17 cellular contexts compared by ENCODE assay signal in the genomic region with DNA sequence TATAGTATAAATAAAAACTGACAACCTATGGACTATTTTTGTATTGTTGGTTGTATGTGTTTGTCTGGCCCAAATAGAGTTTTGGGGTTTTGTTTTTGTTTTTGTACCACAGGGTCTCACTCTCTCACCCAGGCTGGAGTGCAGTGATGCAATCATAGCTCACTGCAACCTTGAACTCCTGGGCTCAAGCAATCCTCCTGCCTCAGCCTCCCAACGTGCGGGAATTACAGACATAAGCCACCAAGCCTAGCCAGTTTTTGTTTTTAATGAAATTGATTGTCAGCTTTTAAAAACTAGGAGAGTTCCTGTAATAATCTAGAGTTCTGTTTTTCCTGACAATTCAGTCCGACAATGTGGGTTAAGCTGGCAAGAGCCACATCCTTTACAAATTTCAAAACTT.
A peak's percentile ranks its signal among the peaks of the same experiment; 100 is the strongest.
DNase-seq lines count a peak whose midpoint lies in the region; TF ChIP-seq lines count a peak whose summit lies in the region.
"Had no signal": no experiment of that assay in that cellular context is flagged by ENCODE, and none has a peak within 500 bp of the region (broad histone marks: within the 10 kb centered on the region; RNA-seq: fewer than 3 reads in every experiment).

No MANE protein-coding gene starts in this region.

- H3F3A ChIP-seq in SU-DHL-6 (ENCODE audit: insufficient read depth) (peaks cover 14% of the 10 kb centered on the region), smooth muscle cell (ENCODE audit: low read depth) (peaks cover 21% of the 10 kb centered on the region)

- H3K9ac ChIP-seq in SU-DHL-6 (ENCODE audit: low read length) (no peak overlapping the region), smooth muscle cell (ENCODE audit: low read depth) (no peak overlapping the region)

- H3K79me2 ChIP-seq in SU-DHL-6 (ENCODE audit: insufficient read depth, low read length) = peaks cover 69% of the 10 kb centered on the region
- peaks cover 23% of the 10 kb centered on the region for H3K79me2 ChIP-seq in smooth muscle cell (ENCODE audit: low read depth)

- peak overlapping the region; percentile 39; the same call in 1 of the 2 replicates for H3K27ac ChIP-seq in SU-DHL-6 (ENCODE audit: low read depth, low read length)
- H3K27ac ChIP-seq in coronary artery = peak overlapping the region; percentile 63 to 86
- H3K27ac ChIP-seq in smooth muscle cell (ENCODE audit: low read depth) = peak overlapping the region; percentile 91
- H3K27ac ChIP-seq: 22Rv1, colonic mucosa had no signal

- H3K4me3 Mint-ChIP-seq in activated T-cell treated with anti-CD3 and anti-CD28 coated beads, Interleukin-2, amount 50 U/mL, for 24 hours = no peak overlapping the region
- H3K4me3 Mint-ChIP-seq: activated CD4-positive, alpha-beta T cell treated with anti-CD3 and anti-CD28 coated beads, Interleukin-2, amount 10 ng/mL, durations not matched to agents 7 days and 5 days had no signal

- H3K9me3 Mint-ChIP-seq in activated T-cell treated with anti-CD3 and anti-CD28 coated beads, Interleukin-2, amount 50 U/mL, for 24 hours = no peaks in the 10 kb centered on the region
- H3K9me3 Mint-ChIP-seq: activated CD4-positive, alpha-beta T cell treated with anti-CD3 and anti-CD28 coated beads, Interleukin-2, amount 10 ng/mL, durations not matched to agents 7 days and 5 days had no signal

- H3K27me3 ChIP-seq in SU-DHL-6 (ENCODE audit: low read length) (no peaks in the 10 kb centered on the region), smooth muscle cell (ENCODE audit: low read depth) (no peaks in the 10 kb centered on the region)
- H3K27me3 ChIP-seq: colonic mucosa had no signal

- H2AFZ ChIP-seq in SU-DHL-6 (ENCODE audit: low read depth, low read length, severe bottlenecking) = no peak overlapping the region
- H2AFZ ChIP-seq in smooth muscle cell (ENCODE audit: low read depth) = no peak overlapping the region

- peaks cover 85% of the 10 kb centered on the region for H3K36me3 Mint-ChIP-seq in activated T-cell treated with anti-CD3 and anti-CD28 coated beads, Interleukin-2, amount 50 U/mL, for 24 hours (ENCODE audit: low read depth)

- H3K27ac Mint-ChIP-seq in activated T-cell treated with anti-CD3 and anti-CD28 coated beads, Interleukin-2, amount 50 U/mL, for 24 hours = peak overlapping the region; percentile 90
- H3K27ac Mint-ChIP-seq: activated CD4-positive, alpha-beta T cell treated with anti-CD3 and anti-CD28 coated beads, Interleukin-2, amount 10 ng/mL, durations not matched to agents 7 days and 5 days had no signal

- peaks cover 9% of the 10 kb centered on the region; the same call in 1 of the 2 replicates for H3K36me3 ChIP-seq in SU-DHL-6 (ENCODE audit: low read length)
- no peaks in the 10 kb centered on the region for H3K36me3 ChIP-seq in smooth muscle cell (ENCODE audit: low read depth)

- no peaks in the 10 kb centered on the region for H3K9me2 ChIP-seq in SU-DHL-6 (replicated peaks; ENCODE audit: insufficient read depth, low read length)

- H3K4me2 ChIP-seq in SU-DHL-6 (ENCODE audit: low read depth, low read length, poor library complexity, severe bottlenecking) (no peak overlapping the region), smooth muscle cell (peak overlapping the region; percentile 32)

- DNase-seq in activated T-cell treated with anti-CD3 and anti-CD28 coated beads, Interleukin-2, amount 50 U/mL, for 24 hours = no peak
- no peak for DNase-seq in activated T-cell treated with anti-CD3 and anti-CD28 coated beads for 4 hours
- DNase-seq in coronary artery (ENCODE audit: low spot score) = no peak
- DNase-seq in smooth muscle cell (lab: John Stamatoyannopoulos, UW; ENCODE audit: unreplicated experiment) = no peak
- DNase-seq in activated gamma-delta T cell treated with Interleukin-2 at 50 U/mL for 16 hours = no peak
- DNase-seq in NCI-H526 (lab: John Stamatoyannopoulos, UW) = no peak
- no peak for DNase-seq in SK-N-DZ (ENCODE audit: low spot score)
- DNase-seq: activated CD4-positive, alpha-beta T cell treated with anti-CD3 and anti-CD28 coated beads, Interleukin-2, amount 10 ng/mL, durations not matched to agents 7 days and 5 days; activated T-cell treated with anti-CD3 and anti-CD28 coated beads, Interleukin-2, amount 50 U/mL, for 1 hour; colonic mucosa; DMS79 treated with DMSO at 0.1 percent for 48 hours; mesendoderm; NCI-H2029; NCI-H69; retina had no signal

- H3K4me1 ChIP-seq in smooth muscle cell (ENCODE audit: low read depth) = no peaks in the 10 kb centered on the region
- H3K4me1 ChIP-seq: colonic mucosa had no signal

- no peak for TF ChIP-seq CTCF in SU-DHL-6 (IDR thresholded peaks at IDR 0.05; ENCODE audit: insufficient read depth, low read length, poor library complexity, severe bottlenecking)
- TF ChIP-seq CTCF in coronary artery (IDR thresholded peaks at IDR 0.05) = no peak
- no peak for TF ChIP-seq CTCF in smooth muscle cell (IDR thresholded peaks at IDR 0.05; ENCODE audit: borderline replicate concordance, insufficient read depth, poor library complexity, severe bottlenecking)

- no peaks in the 10 kb centered on the region for H3K9me3 ChIP-seq in SU-DHL-6 (ENCODE audit: insufficient read depth, low read length)
- H3K9me3 ChIP-seq in smooth muscle cell (replicated peaks; ENCODE audit: low read depth) = no peaks in the 10 kb centered on the region
- H3K9me3 ChIP-seq: colonic mucosa had no signal

- peaks cover 35% of the 10 kb centered on the region for H3K4me1 Mint-ChIP-seq in activated T-cell treated with anti-CD3 and anti-CD28 coated beads, Interleukin-2, amount 50 U/mL, for 24 hours (ENCODE audit: low read depth)

- H4K20me1 ChIP-seq in SU-DHL-6 (ENCODE audit: low read depth, low read length) (no peaks in the 10 kb centered on the region), smooth muscle cell (ENCODE audit: low read depth) (peaks cover 12% of the 10 kb centered on the region)

- 92% methylated on average over 3 of the region's 3 CpGs for WGBS in smooth muscle cell (ENCODE audit: low lambda C conversion rate)

- no peak overlapping the region for H3K4me3 ChIP-seq in SU-DHL-6 (ENCODE audit: insufficient read depth, low read length, poor library complexity, severe bottlenecking)
- H3K4me3 ChIP-seq in coronary artery = no peak overlapping the region
- no peak overlapping the region for H3K4me3 ChIP-seq in smooth muscle cell
- H3K4me3 ChIP-seq: colonic mucosa had no signal

- H3K27me3 Mint-ChIP-seq in activated T-cell treated with anti-CD3 and anti-CD28 coated beads, Interleukin-2, amount 50 U/mL, for 24 hours = no peaks in the 10 kb centered on the region
- H3K27me3 Mint-ChIP-seq: activated CD4-positive, alpha-beta T cell treated with anti-CD3 and anti-CD28 coated beads, Interleukin-2, amount 10 ng/mL, durations not matched to agents 7 days and 5 days had no signal

Comparison
In these comparisons a context has a peak if more than half of its experiments do, and no peak if none do; other contexts are left out.
1. H3K27ac ChIP-seq: peak in every context shown above with its lines; median percentile 91 in smooth muscle cell; 74 in coronary artery; 39 in SU-DHL-6.